1 cellular context compared by ENCODE assay signal in genomic region chr17:45977506-45977824, GRCh38.
TF ChIP-seq lines count a peak whose summit lies in the region.

No MANE protein-coding gene starts in this region.

TF ChIP-seq in K562, 482 proteins besides CTCF, POLR2A, EP300 and RAD21 (continued from another document and continues in another):
- no peak for TF ChIP-seq RBM17 (IDR thresholded peaks at IDR 0.05; ENCODE audit: borderline replicate concordance, low read depth, low read length)
- TF ChIP-seq CHCHD3 (CRISPR knock-in tag; IDR thresholded peaks at IDR 0.05), result no peak
- no peak for TF ChIP-seq MGA (IDR thresholded peaks at IDR 0.05)
- no peak for TF ChIP-seq ZNF217 (CRISPR knock-in tag; IDR thresholded peaks at IDR 0.05)
- no peak for TF ChIP-seq ELF1 (tag; IDR thresholded peaks at IDR 0.05)
- TF ChIP-seq SMARCB1 (IDR thresholded peaks at IDR 0.05; ENCODE audit: insufficient read length, low read depth), result no peak
- no peak for TF ChIP-seq CBX1 (IDR thresholded peaks at IDR 0.05; ENCODE audit: low read depth)
- TF ChIP-seq ZNF592 (IDR thresholded peaks at IDR 0.05), result no peak
- TF ChIP-seq PKNOX1 (IDR thresholded peaks at IDR 0.05), result no peak
- TF ChIP-seq CBX2 (IDR thresholded peaks at IDR 0.05; ENCODE audit: insufficient read depth, low read length, poor library complexity, severe bottlenecking), result no peak
- TF ChIP-seq ELK1 (CRISPR knock-in tag; IDR thresholded peaks at IDR 0.05), result no peak
- TF ChIP-seq TEAD4 (IDR thresholded peaks at IDR 0.05; ENCODE audit: low read length), result no peak
- no peak for TF ChIP-seq TEAD4 (CRISPR knock-in tag; IDR thresholded peaks at IDR 0.05; ENCODE audit: borderline replicate concordance)
- TF ChIP-seq ZNF668 (CRISPR knock-in tag; IDR thresholded peaks at IDR 0.05), result no peak
- no peak for TF ChIP-seq VEZF1 (CRISPR knock-in tag; IDR thresholded peaks at IDR 0.05)
- no peak for TF ChIP-seq MTA1 (IDR thresholded peaks at IDR 0.05; ENCODE audit: borderline replicate concordance)
- peak; percentile 3 for TF ChIP-seq DPF2 (IDR thresholded peaks at IDR 0.05)
- no peak for TF ChIP-seq ZNF764 (CRISPR knock-in tag; IDR thresholded peaks at IDR 0.05; ENCODE audit: low read depth)
- no peak for TF ChIP-seq MYC (IDR thresholded peaks at IDR 0.05; ENCODE audit: low read depth, low read length)
- no peak for TF ChIP-seq MYC (CRISPR knock-in tag; IDR thresholded peaks at IDR 0.05; ENCODE audit: borderline replicate concordance, low read depth)
- no peak for TF ChIP-seq RFX5 (IDR thresholded peaks at IDR 0.05; ENCODE audit: low read depth, low read length)
- no peak for TF ChIP-seq TEAD1 (CRISPR knock-in tag; IDR thresholded peaks at IDR 0.05)
- no peak for TF ChIP-seq BRCA1 (IDR thresholded peaks at IDR 0.05)
- no peak for TF ChIP-seq BRCA1 (CRISPR knock-in tag; IDR thresholded peaks at IDR 0.05)
- TF ChIP-seq ZNF253 (CRISPR knock-in tag; conservative IDR thresholded peaks at IDR 0.05), result no peak
- TF ChIP-seq ZMIZ1 (IDR thresholded peaks at IDR 0.05; ENCODE audit: low read depth in 2 of 2, low read length in 2 of 2), result 0 out of 4 replicates have a peak, but pooled peaks of 1 of the 2 experiments have one; percentile 4
- TF ChIP-seq THAP7 (CRISPR knock-in tag; IDR thresholded peaks at IDR 0.05), result no peak
- no peak for TF ChIP-seq ZNF311 (CRISPR knock-in tag; IDR thresholded peaks at IDR 0.05)
